31 cellular contexts compared by ENCODE assay signal in the genomic region with DNA sequence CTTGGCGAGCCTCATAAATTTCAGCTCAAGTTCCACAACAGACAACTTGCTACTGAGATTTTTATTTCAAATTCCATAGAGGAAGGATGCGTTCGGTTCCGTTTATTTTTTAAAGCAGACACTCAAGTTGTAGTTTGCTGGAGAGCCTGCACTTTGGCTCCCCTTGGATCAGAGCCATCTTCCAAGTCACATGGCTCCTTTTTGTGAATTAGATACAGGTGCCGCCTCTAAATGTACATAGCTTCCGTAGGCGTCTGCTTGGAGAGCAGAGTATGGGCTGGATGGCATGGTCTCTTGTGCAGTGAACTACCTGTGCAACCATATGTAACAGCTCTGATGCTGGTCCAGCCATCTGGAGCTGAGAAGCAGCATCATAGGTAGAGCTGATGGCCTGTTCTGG.
"Had no signal": no experiment of that assay in that cellular context is flagged by ENCODE, and none has a peak within 500 bp of the region (broad histone marks: within the 10 kb centered on the region; RNA-seq: fewer than 3 reads in every experiment).

No MANE protein-coding gene starts in this region.

- ATAC-seq: activated CD4-positive, CD25-positive, alpha-beta regulatory T cell treated with anti-CD3 and anti-CD28 coated beads, Interleukin-2, amount 50 U/mL, for 24 hours; body of pancreas; naive thymus-derived CD8-positive, alpha-beta T cell; pancreas; stimulated activated memory B cell treated with anti-CD40 and anti-IgM and Interleukin-4, amounts not matched to agents 10 μg/mL and 1 μg/mL and 100 μg/mL, for 72 hours; stimulated activated naive CD8-positive, alpha-beta T cell treated with anti-CD3 and anti-CD28 coated beads, Interleukin-15, amount 100 ng/mL, for 72 hours; upper lobe of right lung had no signal

- H3K4me3 ChIP-seq: adrenal gland, body of pancreas, esophagus squamous epithelium, pancreas, prostate gland, sigmoid colon, smooth muscle cell, upper lobe of right lung had no signal

- H3K9me3 ChIP-seq: adrenal gland, body of pancreas, esophagus squamous epithelium, pancreas, prostate gland, sigmoid colon, upper lobe of right lung had no signal

- DNase-seq: activated CD4-positive, alpha-beta memory T cell treated with anti-CD3 and anti-CD28 coated beads for 36 hours; activated CD4-positive, alpha-beta T cell treated with anti-CD3 and anti-CD28 coated beads for 48 hours; activated CD8-positive, alpha-beta memory T cell treated with anti-CD3 and anti-CD28 coated beads, Interleukin-2, amount 50 U/mL, for 4 hours; activated effector memory CD4-positive, alpha-beta T cell treated with anti-CD3 and anti-CD28 coated beads, Interleukin-2, amount 50 U/mL, for 16 hours; activated naive CD4-positive, alpha-beta T cell treated with anti-CD3 and anti-CD28 coated beads for 36 hours; activated naive CD8-positive, alpha-beta T cell treated with anti-CD3 and anti-CD28 coated beads for 36 hours; activated T-cell treated with anti-CD3 and anti-CD28 coated beads, Interleukin-2, amount 50 U/mL, for 1 hour; adrenal gland; aorta; body of pancreas; effector CD8-positive, alpha-beta T cell; esophagus squamous epithelium; midbrain; naive thymus-derived CD8-positive, alpha-beta T cell; nucleus accumbens; pancreas; retina; sigmoid colon; stimulated activated CD4-positive, alpha-beta T cell treated with anti-CD3 and anti-CD28 coated beads, Interleukin-1b, Interleukin-23, amount 100 ng/mL, for 48 hours; stimulated activated CD4-positive, alpha-beta T cell treated with anti-CD3 and anti-CD28 coated beads, Interleukin-4, amount 100 ng/mL, for 4 hours; stimulated activated CD8-positive, alpha-beta memory T cell treated with anti-CD3 and anti-CD28 coated beads, Interleukin-4, amount 100 ng/mL, for 48 hours; stimulated activated naive CD8-positive, alpha-beta T cell treated with anti-CD3 and anti-CD28 coated beads, Interleukin-15, amount 100 ng/mL, for 72 hours; substantia nigra; T-helper 9 cell; upper lobe of right lung; WERI-Rb-1 had no signal

- H3K27ac ChIP-seq: adrenal gland, body of pancreas, epithelial cell of prostate, esophagus squamous epithelium, pancreas, prostate gland, sigmoid colon, upper lobe of right lung, WERI-Rb-1 had no signal

- H3K4me1 ChIP-seq: pancreas, prostate gland had no signal

- H3K27me3 ChIP-seq: adrenal gland, body of pancreas, esophagus squamous epithelium, pancreas, sigmoid colon, upper lobe of right lung had no signal

- H3K36me3 ChIP-seq: adrenal gland, esophagus squamous epithelium, pancreas, prostate gland, sigmoid colon, upper lobe of right lung, WERI-Rb-1 had no signal
